In the genomic region with DNA sequence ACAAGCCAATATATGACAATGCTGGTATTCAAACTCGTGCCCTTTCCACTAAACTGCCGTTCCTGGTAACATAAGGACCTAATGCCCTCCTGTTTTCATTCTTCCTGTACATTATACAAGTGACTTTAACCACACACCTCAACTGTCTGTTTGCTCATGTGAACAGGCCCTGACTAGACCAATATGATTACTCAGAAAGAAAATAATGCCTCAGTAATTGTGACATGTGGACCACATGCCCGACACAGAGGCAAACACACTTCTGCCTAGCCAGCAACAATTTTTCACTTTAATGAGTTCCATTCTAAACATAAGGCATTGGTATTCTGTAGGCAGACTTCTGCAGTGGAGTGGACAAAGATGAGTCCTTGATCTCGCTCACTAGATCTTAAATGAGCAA, we compare ENCODE assay signal across 19 cellular contexts. TPM values are rescaled to one million over a fixed set of nuclear protein-coding genes. Genes with fewer than 3 reads are reported as not detected.
DNase-seq lines count a peak whose midpoint lies in the region; ATAC-seq lines count a peak whose summit lies in the region.
"Had no signal": no experiment of that assay in that cellular context is flagged by ENCODE, and none has a peak within 500 bp of the region (broad histone marks: within the 10 kb centered on the region; RNA-seq: fewer than 3 reads in every experiment).

No MANE protein-coding gene starts in this region.

- peak; percentile 29 for DNase-seq in NCI-H146 treated with DMSO at 0.1 percent for 48 hours (lab: John Stamatoyannopoulos, UW; ENCODE audit: unreplicated experiment)
- DNase-seq in NCI-H146 (lab: John Stamatoyannopoulos, UW): no peak
- DNase-seq in DMS153 treated with DMSO at 0.1 percent for 48 hours (lab: John Stamatoyannopoulos, UW; ENCODE audit: unreplicated experiment): peak; percentile 53
- DNase-seq in NCI-H748 (lab: John Stamatoyannopoulos, UW; ENCODE audit: unreplicated experiment): peak; percentile 9
- no peak for DNase-seq in posterior vena cava (ENCODE audit: low spot score)
- DNase-seq: COR-L47, DMS79, GOT3, NCI-H1048, NCI-H1694, NCI-H226, NCI-H82, T-cell had no signal

- peak; percentile 71 for ATAC-seq in esophagus mucosa
- ATAC-seq in GM19023 (IDR thresholded peaks at IDR 0.05; ENCODE audit: unreplicated experiment): no peak
- ATAC-seq in HG03378 (IDR thresholded peaks at IDR 0.05; ENCODE audit: unreplicated experiment): no peak
- ATAC-seq: T-cell had no signal

- intact Hi-C loops in posterior vena cava (cut with DNase I): no loop called here

RNA-seq across cellular contexts. Expression of a gene that starts 30.0 kb away (rescaled TPM):
- not detected for total RNA-seq in esophagus mucosa
- 1 to 10 TPM in 1 of 2 donors, under 1 TPM in 1; 1.00 to 1.6 TPM for total RNA-seq in posterior vena cava
- total RNA-seq: A172, HT1080, RPMI7951, T-cell had no signal

RNA-seq across cellular contexts. Expression of a gene that starts 31.0 kb away (rescaled TPM):
- 0.08 TPM for total RNA-seq in esophagus mucosa
- 1 to 10 TPM; 1.9 to 2.7 TPM for total RNA-seq in posterior vena cava
- total RNA-seq: T-cell had no signal

Comparison
In these comparisons a context has a peak if more than half of its experiments do, and no peak if none do; other contexts are left out.
1. DNase-seq: peak in NCI-H146 treated with DMSO at 0.1 percent for 48 hours (single experiment), DMS153 treated with DMSO at 0.1 percent for 48 hours (single experiment) and NCI-H748 (single experiment); none in NCI-H146 (single experiment) and posterior vena cava (single experiment).